ENCODE assay signal across 15 cellular contexts in genomic region chr2:175627405-175627804, GRCh38.
"Had no signal": no experiment of that assay in that cellular context is flagged by ENCODE, and none has a peak within 500 bp of the region (broad histone marks: within the 10 kb centered on the region; RNA-seq: fewer than 3 reads in every experiment).

No MANE protein-coding gene starts in this region.

- DNase-seq: activated CD4-positive, alpha-beta T cell treated with anti-CD3 and anti-CD28 coated beads for 36 hours; activated CD4-positive, alpha-beta T cell treated with anti-CD3 and anti-CD28 coated beads, Interleukin-2, amount 50 U/mL, for 48 hours; activated naive CD8-positive, alpha-beta T cell treated with anti-CD3 and anti-CD28 coated beads for 36 hours; activated T-cell treated with anti-CD3 and anti-CD28 coated beads for 4 hours; body of pancreas; caudate nucleus; dorsolateral prefrontal cortex; heart left ventricle; immature natural killer cell; transverse colon; uterus had no signal

- H3K27me3 ChIP-seq: body of pancreas, suprapubic skin, transverse colon, uterus had no signal

- H3K9me3 ChIP-seq: body of pancreas, suprapubic skin, transverse colon, uterus had no signal

- H3K27ac ChIP-seq: body of pancreas, dorsolateral prefrontal cortex, gastroesophageal sphincter, heart left ventricle, suprapubic skin, transverse colon, uterus had no signal

- H3K4me1 ChIP-seq: body of pancreas, gastroesophageal sphincter, heart left ventricle, suprapubic skin, uterus had no signal

- H3K36me3 ChIP-seq: gastroesophageal sphincter, heart left ventricle, suprapubic skin, transverse colon, uterus had no signal

- FAIRE-seq: TTC549 had no signal

- ATAC-seq: activated CD4-positive, alpha-beta T cell treated with anti-CD3 and anti-CD28 coated beads for 36 hours; body of pancreas; gastroesophageal sphincter; WTC11 had no signal

- H3K4me3 ChIP-seq: body of pancreas, dorsolateral prefrontal cortex, gastroesophageal sphincter, heart left ventricle, suprapubic skin, transverse colon, uterus had no signal
